1 cellular context compared by ENCODE assay signal in genomic region chr12:103956515-103957027, GRCh38.
TF ChIP-seq lines count a peak whose summit lies in the region.

No MANE protein-coding gene starts in this region.

TF ChIP-seq in K562, 482 proteins besides CTCF, POLR2A, EP300 and RAD21 (continued from another document):
- TF ChIP-seq ZBED1 (IDR thresholded peaks at IDR 0.05) (0 out of 2 replicates have a peak, but pooled peaks have one; percentile 18), ZBTB11 (CRISPR knock-in tag; IDR thresholded peaks at IDR 0.05) (0 out of 6 replicates have a peak, but pooled peaks of 1 of the 3 experiments have one; percentile 84), ZC3H4 (CRISPR knock-in tag; IDR thresholded peaks at IDR 0.05; ENCODE audit: borderline replicate concordance) (0 out of 2 replicates have a peak, but pooled peaks have one; percentile 42), ZNF707 (CRISPR knock-in tag; conservative IDR thresholded peaks at IDR 0.05) (no peak), CBX8 (IDR thresholded peaks at IDR 0.05; ENCODE audit: borderline replicate concordance, extremely low read depth, low read depth, low read length, poor library complexity, severe bottlenecking) (no peak), FOXP1 (CRISPR knock-in tag; IDR thresholded peaks at IDR 0.05) (peak; percentile 76), SAP30 (IDR thresholded peaks at IDR 0.05; ENCODE audit: borderline replicate concordance, insufficient read depth, low read depth, low read length, poor library complexity, severe bottlenecking) (peak; percentile 48), ZNF12 (CRISPR knock-in tag; IDR thresholded peaks at IDR 0.05) (no peak), THAP7 (CRISPR knock-in tag; IDR thresholded peaks at IDR 0.05) (no peak), ZNF583 (CRISPR knock-in tag; IDR thresholded peaks at IDR 0.05) (no peak), SRF (CRISPR knock-in tag; IDR thresholded peaks at IDR 0.05) (0 out of 4 replicates have a peak, but pooled peaks of 1 of the 2 experiments have one; percentile 7), SMARCE1 (IDR thresholded peaks at IDR 0.05) (peak; percentile 31; the same call in 1 of the 2 replicates), JUN (IDR thresholded peaks at IDR 0.05; ENCODE audit: borderline replicate concordance, low read depth, low read length) (no peak), JUN (CRISPR knock-in tag; IDR thresholded peaks at IDR 0.05; ENCODE audit: borderline replicate concordance) (0 out of 2 replicates have a peak, but pooled peaks have one; percentile 21), FOXA3 (CRISPR knock-in tag; conservative IDR thresholded peaks at IDR 0.05 in 1 of 2, IDR thresholded peaks at IDR 0.05 in 1 of 2) (0 out of 4 replicates have a peak, but pooled peaks of 1 of the 2 experiments have one; percentile 31), SIN3A (IDR thresholded peaks at IDR 0.05; ENCODE audit: borderline replicate concordance in 2 of 2, control insufficient read depth in 1 of 2, low read depth in 2 of 2, low read length in 2 of 2) (peak in 1 of 2 experiments; percentile 31; a peak in 1 of 4 replicates), ZNF695 (CRISPR knock-in tag; IDR thresholded peaks at IDR 0.05) (no peak)
- TF ChIP-seq, protein P1, sequence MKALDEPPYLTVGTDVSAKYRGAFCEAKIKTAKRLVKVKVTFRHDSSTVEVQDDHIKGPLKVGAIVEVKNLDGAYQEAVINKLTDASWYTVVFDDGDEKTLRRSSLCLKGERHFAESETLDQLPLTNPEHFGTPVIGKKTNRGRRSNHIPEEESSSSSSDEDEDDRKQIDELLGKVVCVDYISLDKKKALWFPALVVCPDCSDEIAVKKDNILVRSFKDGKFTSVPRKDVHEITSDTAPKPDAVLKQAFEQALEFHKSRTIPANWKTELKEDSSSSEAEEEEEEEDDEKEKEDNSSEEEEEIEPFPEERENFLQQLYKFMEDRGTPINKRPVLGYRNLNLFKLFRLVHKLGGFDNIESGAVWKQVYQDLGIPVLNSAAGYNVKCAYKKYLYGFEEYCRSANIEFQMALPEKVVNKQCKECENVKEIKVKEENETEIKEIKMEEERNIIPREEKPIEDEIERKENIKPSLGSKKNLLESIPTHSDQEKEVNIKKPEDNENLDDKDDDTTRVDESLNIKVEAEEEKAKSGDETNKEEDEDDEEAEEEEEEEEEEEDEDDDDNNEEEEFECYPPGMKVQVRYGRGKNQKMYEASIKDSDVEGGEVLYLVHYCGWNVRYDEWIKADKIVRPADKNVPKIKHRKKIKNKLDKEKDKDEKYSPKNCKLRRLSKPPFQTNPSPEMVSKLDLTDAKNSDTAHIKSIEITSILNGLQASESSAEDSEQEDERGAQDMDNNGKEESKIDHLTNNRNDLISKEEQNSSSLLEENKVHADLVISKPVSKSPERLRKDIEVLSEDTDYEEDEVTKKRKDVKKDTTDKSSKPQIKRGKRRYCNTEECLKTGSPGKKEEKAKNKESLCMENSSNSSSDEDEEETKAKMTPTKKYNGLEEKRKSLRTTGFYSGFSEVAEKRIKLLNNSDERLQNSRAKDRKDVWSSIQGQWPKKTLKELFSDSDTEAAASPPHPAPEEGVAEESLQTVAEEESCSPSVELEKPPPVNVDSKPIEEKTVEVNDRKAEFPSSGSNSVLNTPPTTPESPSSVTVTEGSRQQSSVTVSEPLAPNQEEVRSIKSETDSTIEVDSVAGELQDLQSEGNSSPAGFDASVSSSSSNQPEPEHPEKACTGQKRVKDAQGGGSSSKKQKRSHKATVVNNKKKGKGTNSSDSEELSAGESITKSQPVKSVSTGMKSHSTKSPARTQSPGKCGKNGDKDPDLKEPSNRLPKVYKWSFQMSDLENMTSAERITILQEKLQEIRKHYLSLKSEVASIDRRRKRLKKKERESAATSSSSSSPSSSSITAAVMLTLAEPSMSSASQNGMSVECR (CRISPR knock-in tag; IDR thresholded peaks at IDR 0.05) = peak; percentile 34; the same call in 1 of the 2 replicates
- TF ChIP-seq, protein P2, sequence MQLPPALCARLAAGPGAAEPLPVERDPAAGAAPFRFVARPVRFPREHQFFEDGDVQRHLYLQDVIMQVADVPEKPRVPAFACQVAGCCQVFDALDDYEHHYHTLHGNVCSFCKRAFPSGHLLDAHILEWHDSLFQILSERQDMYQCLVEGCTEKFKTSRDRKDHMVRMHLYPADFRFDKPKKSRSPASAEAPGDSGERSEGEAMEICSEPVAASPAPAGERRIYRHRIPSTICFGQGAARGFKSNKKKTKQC (CRISPR knock-in tag; IDR thresholded peaks at IDR 0.05) = peak; percentile 77
- TF ChIP-seq, protein P3, sequence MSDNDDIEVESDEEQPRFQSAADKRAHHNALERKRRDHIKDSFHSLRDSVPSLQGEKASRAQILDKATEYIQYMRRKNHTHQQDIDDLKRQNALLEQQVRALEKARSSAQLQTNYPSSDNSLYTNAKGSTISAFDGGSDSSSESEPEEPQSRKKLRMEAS (CRISPR knock-in tag; IDR thresholded peaks at IDR 0.05) = peak; percentile 55
